Comparison of ENCODE assay signal across 8 cellular contexts in the genomic region with DNA sequence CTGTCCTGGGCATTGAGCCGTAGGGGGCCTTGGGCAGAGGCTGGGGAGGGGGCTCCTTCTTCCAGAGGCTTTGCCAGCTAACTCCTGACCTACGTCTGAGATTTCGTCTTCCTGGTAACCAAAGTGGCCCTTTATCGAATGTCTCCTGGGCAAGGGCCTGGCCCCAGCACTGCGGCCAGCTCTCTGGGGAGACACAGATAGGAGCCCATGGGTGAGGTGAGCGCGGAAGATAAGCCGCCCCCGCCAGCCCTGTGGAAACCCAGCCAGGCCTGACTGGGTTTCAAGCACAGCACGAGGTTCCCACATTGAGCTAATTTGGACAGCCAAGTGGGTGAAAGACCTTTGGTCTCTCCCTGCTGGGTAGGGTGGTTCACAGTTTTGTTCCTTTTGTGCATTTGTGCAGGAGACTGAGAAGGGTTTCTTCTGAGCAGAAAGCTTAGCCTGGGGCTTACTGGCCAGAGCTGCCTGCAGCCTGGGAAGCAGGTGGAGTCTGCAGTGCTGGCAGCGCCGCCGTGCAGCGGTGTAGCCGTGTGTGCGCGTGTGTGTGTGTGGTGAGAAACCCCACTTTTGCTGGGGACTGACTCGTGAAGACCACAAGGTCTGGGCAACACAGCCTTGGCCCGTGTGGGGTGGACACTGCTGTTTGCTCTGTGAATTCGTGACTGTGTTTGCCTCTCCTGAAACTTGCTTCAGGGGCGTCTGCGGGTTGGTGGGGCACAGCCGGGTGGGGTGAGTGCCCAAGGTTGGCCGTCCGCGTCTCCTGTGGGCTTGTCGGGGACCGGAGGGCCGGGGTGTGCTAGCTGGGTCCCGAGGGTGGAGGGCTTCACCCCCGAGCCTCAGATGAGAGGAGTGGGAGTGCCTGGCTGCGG. TPM values are rescaled to one million over a fixed set of nuclear protein-coding genes. Genes with fewer than 3 reads are reported as not detected.
A peak's percentile ranks its signal among the peaks of the same experiment; 100 is the strongest.
DNase-seq lines count a peak whose midpoint lies in the region; ATAC-seq and TF ChIP-seq lines count a peak whose summit lies in the region.

No MANE protein-coding gene starts in this region.

- TF ChIP-seq CTCF in BE2C (IDR thresholded peaks at IDR 0.05; ENCODE audit: low read depth, low read length) (no peak), astrocyte of the spinal cord (IDR thresholded peaks at IDR 0.05; ENCODE audit: low read depth, low read length) (no peak)

- no peaks in the 10 kb centered on the region for H3K9me3 ChIP-seq in BE2C

- in situ Hi-C loops in astrocyte of the spinal cord (cut with HindIII; ENCODE audit: low sequenced_read_pairs) = no loop called here

- no peaks in the 10 kb centered on the region for H3K27me3 Mint-ChIP-seq in stimulated activated naive B cell treated with anti-CD40 and anti-IgM and Interleukin-4, amounts not matched to agents 10 μg/mL and 1 μg/mL and 100 μg/mL, for 72 hours

- peak in 1 of 2 donors; percentile 49 for ATAC-seq in stimulated activated naive B cell treated with anti-CD40 and anti-IgM and Interleukin-4, amounts not matched to agents 10 μg/mL and 1 μg/mL and 100 μg/mL, for 72 hours (replicated peaks)

- peak overlapping the region; percentile 88 for H3K27ac Mint-ChIP-seq in stimulated activated naive B cell treated with anti-CD40 and anti-IgM and Interleukin-4, amounts not matched to agents 10 μg/mL and 1 μg/mL and 100 μg/mL, for 72 hours

- H3K4me3 ChIP-seq in BE2C (ENCODE audit: low read depth, low read length) (peak overlapping the region; percentile 99), astrocyte of the spinal cord (ENCODE audit: low read depth, low read length) (peak overlapping the region; percentile 32)

- peaks cover 14 to 30% of the 10 kb centered on the region in 2 donors for H3K36me3 Mint-ChIP-seq in stimulated activated naive B cell treated with anti-CD40 and anti-IgM and Interleukin-4, amounts not matched to agents 10 μg/mL and 1 μg/mL and 100 μg/mL, for 72 hours

- H3K27me3 ChIP-seq in BE2C = no peaks in the 10 kb centered on the region

- H3K36me3 ChIP-seq in BE2C = peaks cover 29% of the 10 kb centered on the region

- H3K9me3 Mint-ChIP-seq in stimulated activated naive B cell treated with anti-CD40 and anti-IgM and Interleukin-4, amounts not matched to agents 10 μg/mL and 1 μg/mL and 100 μg/mL, for 72 hours = no peaks in the 10 kb centered on the region

- H3K4me1 Mint-ChIP-seq in stimulated activated naive B cell treated with anti-CD40 and anti-IgM and Interleukin-4, amounts not matched to agents 10 μg/mL and 1 μg/mL and 100 μg/mL, for 72 hours = peaks cover 27 to 53% of the 10 kb centered on the region in 2 donors

- H3K4me1 ChIP-seq in BE2C = peaks cover 15% of the 10 kb centered on the region

- peak overlapping the region; percentile 75 to 98 for H3K4me3 Mint-ChIP-seq in stimulated activated naive B cell treated with anti-CD40 and anti-IgM and Interleukin-4, amounts not matched to agents 10 μg/mL and 1 μg/mL and 100 μg/mL, for 72 hours

- DNase-seq in BE2C (peak; percentile 75), HUDEP-2 (lab: John Stamatoyannopoulos, UW; ENCODE audit: unreplicated experiment in 76 of 76) (peak in 75 of 76 experiments; percentile 70 to 98 (median 95)), astrocyte of the spinal cord (ENCODE audit: low read depth, low spot score) (peak; percentile 44), islet precursor cell (peak; percentile 67), foreskin melanocyte (no peak), GM19240 (ENCODE audit: insufficient read length, low spot score) (no peak)
- no peak for DNase-seq in stimulated activated naive B cell treated with anti-CD40 and anti-IgM and Interleukin-4, amounts not matched to agents 10 μg/mL and 1 μg/mL and 100 μg/mL, for 72 hours
- no peak for DNase-seq in central memory CD4-positive, alpha-beta T cell

RNA-seq across cellular contexts. Expression of a gene that starts 2.5 kb away (rescaled TPM):
- 2,598 TPM for polyA plus RNA-seq in BE2C (2012; ENCODE audit: insufficient read depth, insufficient read length, low read depth)

RNA-seq across cellular contexts. Expression of a gene that starts 14.8 kb away (rescaled TPM):
- polyA plus RNA-seq in BE2C (2012; ENCODE audit: insufficient read depth, insufficient read length, low read depth) = 15.2 TPM

RNA-seq across cellular contexts. Expression of a gene that starts 31.0 kb away (rescaled TPM):
- polyA plus RNA-seq in BE2C (2012; ENCODE audit: insufficient read depth, insufficient read length, low read depth) = 4.1 TPM

RNA-seq across cellular contexts. Expression of a gene that starts 43.3 kb away (rescaled TPM):
- polyA plus RNA-seq in BE2C (2012; ENCODE audit: insufficient read depth, insufficient read length, low read depth) = 318 TPM

RNA-seq across cellular contexts. Expression of a gene that starts 58.4 kb away (rescaled TPM):
- 246 TPM for polyA plus RNA-seq in BE2C (2012; ENCODE audit: insufficient read depth, insufficient read length, low read depth)

Comparison
In these comparisons a context has a peak if more than half of its experiments do, and no peak if none do; other contexts are left out.
1. DNase-seq: peak in BE2C (single experiment), HUDEP-2 (75 of 76), astrocyte of the spinal cord (single experiment) and islet precursor cell (single experiment); none in stimulated activated naive B cell treated with anti-CD40 and anti-IgM and Interleukin-4, amounts not matched to agents 10 μg/mL and 1 μg/mL and 100 μg/mL, for 72 hours (single experiment), foreskin melanocyte (single experiment), GM19240 (single experiment) and central memory CD4-positive, alpha-beta T cell (single experiment).